Comparison of ENCODE assay signal across 24 cellular contexts in genomic region chr12:84779169-84779568, GRCh38.
"Had no signal": no experiment of that assay in that cellular context is flagged by ENCODE, and none has a peak within 500 bp of the region (broad histone marks: within the 10 kb centered on the region; RNA-seq: fewer than 3 reads in every experiment).

No MANE protein-coding gene starts in this region.

- H3K9me3 Mint-ChIP-seq: activated CD4-positive, alpha-beta T cell treated with anti-CD3 and anti-CD28 coated beads, Interleukin-2, amount 10 ng/mL, durations not matched to agents 7 days and 5 days; activated T-cell treated with anti-CD3 and anti-CD28 coated beads, Interleukin-2, amount 50 U/mL, for 24 hours; activated T-helper 17 cell treated with anti-CD3 and anti-CD28 coated beads, Interleukin-2, amount 50 U/mL, for 72 hours; type B pancreatic cell had no signal

- H3K4me1 Mint-ChIP-seq: activated CD4-positive, alpha-beta T cell treated with anti-CD3 and anti-CD28 coated beads, Interleukin-2, amount 10 ng/mL, durations not matched to agents 7 days and 5 days; activated T-helper 17 cell treated with anti-CD3 and anti-CD28 coated beads, Interleukin-2, amount 50 U/mL, for 72 hours; naive thymus-derived CD4-positive, alpha-beta T cell had no signal

- H3K27me3 Mint-ChIP-seq: activated CD4-positive, alpha-beta T cell treated with anti-CD3 and anti-CD28 coated beads, Interleukin-2, amount 10 ng/mL, durations not matched to agents 7 days and 5 days; activated T-cell treated with anti-CD3 and anti-CD28 coated beads, Interleukin-2, amount 50 U/mL, for 24 hours; activated T-helper 17 cell treated with anti-CD3 and anti-CD28 coated beads, Interleukin-2, amount 50 U/mL, for 72 hours; naive thymus-derived CD4-positive, alpha-beta T cell; progenitor cell of endocrine pancreas; type B pancreatic cell had no signal

- DNase-seq: activated CD4-positive, alpha-beta T cell treated with anti-CD3 and anti-CD28 coated beads, Interleukin-2, amount 10 ng/mL, durations not matched to agents 7 days and 5 days; activated CD4-positive, CD25-positive, alpha-beta regulatory T cell treated with anti-CD3 and anti-CD28 coated beads, Interleukin-2, amount 50 U/mL, for 72 hours; activated CD8-positive, alpha-beta T cell treated with anti-CD3 and anti-CD28 coated beads, Interleukin-2, amount 10 ng/mL, durations not matched to agents 7 days and 5 days; activated T-cell treated with anti-CD3 and anti-CD28 coated beads, Interleukin-2, amount 50 U/mL, for 24 hours; aorta; central memory CD4-positive, alpha-beta T cell; dermis blood vessel endothelial cell; effector CD8-positive, alpha-beta T cell; glutamatergic neuron; hippocampal formation; lower lobe of right lung; naive thymus-derived CD4-positive, alpha-beta T cell; stimulated activated CD4-positive, alpha-beta T cell treated with anti-CD3 and anti-CD28 coated beads, Interleukin-4, amount 100 ng/mL, for 24 hours; stimulated activated naive CD4-positive, alpha-beta T cell treated with Interleukin-2 at 50 U/mL for 16 hours had no signal

- H3K27ac Mint-ChIP-seq: activated CD4-positive, alpha-beta T cell treated with anti-CD3 and anti-CD28 coated beads, Interleukin-2, amount 10 ng/mL, durations not matched to agents 7 days and 5 days; activated CD8-positive, alpha-beta T cell treated with anti-CD3 and anti-CD28 coated beads, Interleukin-2, amount 10 ng/mL, durations not matched to agents 7 days and 5 days; activated T-cell treated with anti-CD3 and anti-CD28 coated beads, Interleukin-2, amount 50 U/mL, for 24 hours; activated T-helper 17 cell treated with anti-CD3 and anti-CD28 coated beads, Interleukin-2, amount 50 U/mL, for 72 hours; naive thymus-derived CD4-positive, alpha-beta T cell; progenitor cell of endocrine pancreas; type B pancreatic cell had no signal

- H3K27ac ChIP-seq: lower lobe of right lung, right atrium auricular region, thoracic aorta, VCaP had no signal

- H3K4me3 Mint-ChIP-seq: activated CD4-positive, alpha-beta T cell treated with anti-CD3 and anti-CD28 coated beads, Interleukin-2, amount 10 ng/mL, durations not matched to agents 7 days and 5 days; activated CD8-positive, alpha-beta T cell treated with anti-CD3 and anti-CD28 coated beads, Interleukin-2, amount 10 ng/mL, durations not matched to agents 7 days and 5 days; activated T-cell treated with anti-CD3 and anti-CD28 coated beads, Interleukin-2, amount 50 U/mL, for 24 hours; activated T-helper 17 cell treated with anti-CD3 and anti-CD28 coated beads, Interleukin-2, amount 50 U/mL, for 72 hours; naive thymus-derived CD4-positive, alpha-beta T cell; type B pancreatic cell had no signal

- FAIRE-seq: frontal cortex, islet of Langerhans had no signal

- H3K27me3 ChIP-seq: right atrium auricular region had no signal

- H3K4me1 ChIP-seq: lower lobe of right lung, right atrium auricular region had no signal

- ATAC-seq: activated CD8-positive, alpha-beta T cell treated with anti-CD3 and anti-CD28 coated beads, Interleukin-2, amount 10 ng/mL, durations not matched to agents 7 days and 5 days; activated naive CD4-positive, alpha-beta T cell treated with anti-CD3 and anti-CD28 coated beads, Interleukin-2, amount 50 U/mL, for 72 hours; activated T-helper 17 cell treated with anti-CD3 and anti-CD28 coated beads, Interleukin-2, amount 50 U/mL, for 72 hours; left lobe of liver; lower lobe of right lung; naive thymus-derived CD4-positive, alpha-beta T cell had no signal

- H3K4me3 ChIP-seq: lower lobe of right lung, right atrium auricular region, thoracic aorta had no signal

- H3K36me3 ChIP-seq: lower lobe of right lung, right atrium auricular region, thoracic aorta had no signal

- H3K9me3 ChIP-seq: lower lobe of right lung, right atrium auricular region, thoracic aorta had no signal

- H3K36me3 Mint-ChIP-seq: activated naive CD4-positive, alpha-beta T cell treated with anti-CD3 and anti-CD28 coated beads, Interleukin-2, amount 50 U/mL, for 72 hours; naive thymus-derived CD4-positive, alpha-beta T cell; type B pancreatic cell had no signal
